Comparison of ENCODE assay signal across 8 cellular contexts in genomic region chr1:61641578-61642336, GRCh38.
A peak's percentile ranks its signal among the peaks of the same experiment; 100 is the strongest.
DNase-seq lines count a peak whose midpoint lies in the region; ATAC-seq and TF ChIP-seq lines count a peak whose summit lies in the region.

No MANE protein-coding gene starts in this region.

- DNase-seq in EL (peak; percentile 10), LNCaP clone FGC (ENCODE audit: low read depth) (no peak), cerebellum (ENCODE audit: low spot score) (peak; percentile 38), lower leg skin (ENCODE audit: low spot score in 2 of 2) (peak; percentile 80 to 94), NCI-H1436 (lab: John Stamatoyannopoulos, UW) (no peak)
- peak in 3 of 4 experiments; percentile 2 to 38 (median 22) for DNase-seq in activated CD4-positive, CD25-positive, alpha-beta regulatory T cell (lab: John Stamatoyannopoulos, UW)
- peak; percentile 59 for DNase-seq in stimulated activated CD4-positive, alpha-beta T cell treated with anti-CD3 and anti-CD28 coated beads, Interleukin-4, amount 100 ng/mL, for 24 hours

- intact Hi-C loops in lower leg skin (cut with DNase I; ENCODE audit: low total_unique reads): no loop called here

- ATAC-seq in GM21825 (IDR thresholded peaks at IDR 0.05; ENCODE audit: unreplicated experiment): peak; percentile 91

- TF ChIP-seq CTCF in LNCaP clone FGC (IDR thresholded peaks at IDR 0.05; ENCODE audit: control insufficient read depth, extremely low read depth, insufficient read depth) (peak; percentile 62), lower leg skin (IDR thresholded peaks at IDR 0.05) (no peak)

- 5 to 23% methylated on average over 23 of the region's 23 CpGs for WGBS in lower leg skin, 2 donors

- H3K4me3 ChIP-seq in LNCaP clone FGC (ENCODE audit: low read depth, low read length) (0 out of 2 replicates have a peak overlapping the region, but pooled peaks have one; percentile 7), lower leg skin (ENCODE audit: low read depth, poor library complexity, severe bottlenecking) (no peak overlapping the region)

- no peak for TF ChIP-seq POLR2A in lower leg skin (IDR thresholded peaks at IDR 0.05)

Comparison
In these comparisons a context has a peak if more than half of its experiments do, and no peak if none do; other contexts are left out.
1. DNase-seq: peak in EL (single experiment), activated CD4-positive, CD25-positive, alpha-beta regulatory T cell (3 of 4), cerebellum (single experiment), lower leg skin (2 of 2) and stimulated activated CD4-positive, alpha-beta T cell treated with anti-CD3 and anti-CD28 coated beads, Interleukin-4, amount 100 ng/mL, for 24 hours (single experiment); none in LNCaP clone FGC (single experiment) and NCI-H1436 (single experiment).